In genomic region chr5:148532962-148533670, GRCh38 we compare ENCODE assay signal across 16 cellular contexts.
A peak's percentile ranks its signal among the peaks of the same experiment; 100 is the strongest.
DNase-seq lines count a peak whose midpoint lies in the region; ATAC-seq and TF ChIP-seq lines count a peak whose summit lies in the region.
"Had no signal": no experiment of that assay in that cellular context is flagged by ENCODE, and none has a peak within 500 bp of the region (broad histone marks: within the 10 kb centered on the region; RNA-seq: fewer than 3 reads in every experiment).

No MANE protein-coding gene starts in this region.

- POLR2A ChIA-PET in IMR-90 (lab: Charles Lee; ENCODE audit: unreplicated experiment), result no interaction called here

- H2AK5ac ChIP-seq in IMR-90 (ENCODE audit: low read depth, low read length), result no peak overlapping the region

- H4K91ac ChIP-seq in IMR-90 (ENCODE audit: insufficient read depth, low read depth, low read length), result no peak overlapping the region

- TF ChIP-seq CTCF in IMR-90 (conservative IDR thresholded peaks at IDR 0.05; ENCODE audit: low read depth, low read length), result no peak

- no peak overlapping the region for H3K27ac ChIP-seq in IMR-90 (ENCODE audit: insufficient read depth, low read length)
- H3K27ac ChIP-seq: BLaER1, HL-60 had no signal

- no peak overlapping the region for H3K18ac ChIP-seq in IMR-90 (ENCODE audit: low read depth, low read length)

- no peak overlapping the region for H2BK15ac ChIP-seq in IMR-90 (ENCODE audit: low read depth, low read length)

- H3K4me1 ChIP-seq in IMR-90 (ENCODE audit: control insufficient read depth, insufficient read depth, low read length), result no peaks in the 10 kb centered on the region
- H3K4me1 ChIP-seq: BLaER1 had no signal

- no peaks in the 10 kb centered on the region for H3K79me1 ChIP-seq in IMR-90 (ENCODE audit: low read depth in 1 of 2, low read length in 2 of 2)

- ATAC-seq in IMR-90 (ENCODE audit: low read depth), result no peak
- ATAC-seq: CD8-positive, alpha-beta T cell; HCT116 had no signal

- H3K14ac ChIP-seq in IMR-90 (replicated peaks; ENCODE audit: low read depth, low read length), result no peak overlapping the region

- no peak overlapping the region for H2BK120ac ChIP-seq in IMR-90 (ENCODE audit: low read depth, low read length)

- intact Hi-C loops in IMR-90 (cut with micrococcal nuclease), result no loop called here

- in situ Hi-C loops in IMR-90 (cut with MboI; ENCODE audit: low sequenced_read_pairs), result no loop called here

- H2AK9ac ChIP-seq in IMR-90 (replicated peaks; ENCODE audit: low read depth, low read length, poor library complexity), result no peak overlapping the region

- no peak overlapping the region for H2BK20ac ChIP-seq in IMR-90 (ENCODE audit: low read depth, low read length)

- no peak overlapping the region for H3K4me3 ChIP-seq in IMR-90 (ENCODE audit: insufficient read depth, low read depth, low read length)
- H3K4me3 ChIP-seq: BLaER1 had no signal

- H4K8ac ChIP-seq in IMR-90 (ENCODE audit: low read depth in 2 of 2, low read length in 2 of 2), result no peak overlapping the region

- H2BK5ac ChIP-seq in IMR-90 (ENCODE audit: low read depth, low read length, poor library complexity, severe bottlenecking), result no peak overlapping the region

- DNase-seq in NCI-H82 (lab: John Stamatoyannopoulos, UW), result peak; percentile 17
- no peak for DNase-seq in NCI-H82 treated with DMSO at 0.1 percent for 48 hours (lab: John Stamatoyannopoulos, UW; ENCODE audit: unreplicated experiment)
- no peak for DNase-seq in IMR-90
- peak; percentile 8 for DNase-seq in NCI-H69 (lab: John Stamatoyannopoulos, UW)
- no peak for DNase-seq in CD1c-positive myeloid dendritic cell (ENCODE audit: extremely low spot score)
- DNase-seq in T-helper 2 cell, result no peak
- DNase-seq: Calu3; CD8-positive, alpha-beta T cell; DMS79 treated with DMSO at 0.1 percent for 48 hours; GF-D8; GOT3; H7; HFFc6 had no signal

- no peak overlapping the region for H3K9ac ChIP-seq in IMR-90 (ENCODE audit: low read depth, low read length)
- H3K9ac ChIP-seq: BLaER1 had no signal

- no peak overlapping the region for H3K23ac ChIP-seq in IMR-90 (ENCODE audit: low read depth, low read length)

- no peak overlapping the region for H2AFZ ChIP-seq in IMR-90 (replicated peaks; ENCODE audit: low read length, poor library complexity)

- no peak overlapping the region for H3K56ac ChIP-seq in IMR-90 (ENCODE audit: extremely low read depth, insufficient read depth, low read length)

- H4K5ac ChIP-seq in IMR-90 (ENCODE audit: low read depth, low read length), result no peak overlapping the region

- no peaks in the 10 kb centered on the region for H3K27me3 ChIP-seq in IMR-90 (ENCODE audit: control insufficient read depth, insufficient read depth, low read length)
- H3K27me3 ChIP-seq: BLaER1 had no signal

- H3K36me3 ChIP-seq in IMR-90 (ENCODE audit: control insufficient read depth, insufficient read depth, low read length), result no peaks in the 10 kb centered on the region
- H3K36me3 ChIP-seq: BLaER1 had no signal

- H3K9me3 ChIP-seq in IMR-90 (ENCODE audit: control insufficient read depth, insufficient read depth, low read length), result no peaks in the 10 kb centered on the region

- CTCF ChIA-PET in IMR-90 (lab: Yijun Ruan, JAX), result no interaction called here

- no peak overlapping the region for H3K4me2 ChIP-seq in IMR-90 (ENCODE audit: low read depth, low read length)
- H3K4me2 ChIP-seq: BLaER1 had no signal

- BruUV-seq in IMR-90 (replicated peaks; lab: Mats Ljungman, UMichigan), result no TSS peak

- no peaks in the 10 kb centered on the region for H3K9me1 ChIP-seq in IMR-90 (ENCODE audit: insufficient read depth, low read length)

- H4K20me1 ChIP-seq in IMR-90 (ENCODE audit: insufficient read depth, low read length), result no peaks in the 10 kb centered on the region
- H4K20me1 ChIP-seq: BLaER1 had no signal

- no peak for TF ChIP-seq POLR2A in IMR-90 (IDR thresholded peaks at IDR 0.05; ENCODE audit: low read depth, low read length)

- dilution Hi-C loops in IMR-90 (cut with HindIII; ENCODE audit: low sequenced_read_pairs, unreplicated experiment), result no loop called here

- 50% methylated on average over 2 of the region's 5 CpGs; no CpG with 5 or more reads in 1 of the 2 experiments for WGBS in IMR-90 (ENCODE audit: extremely low coverage in 2 of 2, insufficient read length in 1 of 2), 2 experiments

- TF ChIP-seq RAD21 in IMR-90 (IDR thresholded peaks at IDR 0.05; ENCODE audit: low read length), result no peak

- H3K4ac ChIP-seq in IMR-90 (ENCODE audit: low read depth, low read length), result no peak overlapping the region

TF ChIP-seq in IMR-90, 13 proteins besides CTCF, POLR2A, EP300 and RAD21:
- peak; percentile 75 for TF ChIP-seq MAFK (IDR thresholded peaks at IDR 0.05; ENCODE audit: low read depth, low read length)
- no peak for TF ChIP-seq RCOR1 (IDR thresholded peaks at IDR 0.05; ENCODE audit: insufficient replicate concordance, low read length)

Comparison
In these comparisons a context has a peak if more than half of its experiments do, and no peak if none do; other contexts are left out.
1. DNase-seq: peak in NCI-H82 (single experiment) and NCI-H69 (single experiment); none in NCI-H82 treated with DMSO at 0.1 percent for 48 hours (single experiment), IMR-90 (single experiment), CD1c-positive myeloid dendritic cell (single experiment) and T-helper 2 cell (0 of 5).